Comparison of ENCODE assay signal across 20 cellular contexts in genomic region chr11:73390601-73391565, GRCh38. TPM values are rescaled to one million over a fixed set of nuclear protein-coding genes. Genes with fewer than 3 reads are reported as not detected.
DNase-seq lines count a peak whose midpoint lies in the region; ATAC-seq and TF ChIP-seq lines count a peak whose summit lies in the region.
"Had no signal": no experiment of that assay in that cellular context is flagged by ENCODE, and none has a peak within 500 bp of the region (broad histone marks: within the 10 kb centered on the region; RNA-seq: fewer than 3 reads in every experiment).

No MANE protein-coding gene starts in this region.

- no peak overlapping the region for H3K14ac ChIP-seq in mesenchymal stem cell (ENCODE audit: low read length in 2 of 2)

- H3K4ac ChIP-seq in mesenchymal stem cell (ENCODE audit: low read depth in 1 of 2, low read length in 2 of 2) = no peak overlapping the region

- H3K23ac ChIP-seq in mesenchymal stem cell (ENCODE audit: low read length in 2 of 2) = no peak overlapping the region

- intact Hi-C loops in Right ventricle myocardium superior (cut with DNase I) = loop anchor here (5.0 kb wide), 2 partner anchors 39 to 84 kb away; partner anchors contain the start of gene ARHGEF17
- intact Hi-C loops in aorta (cut with DNase I) = loop anchor here (5.0 to 10.0 kb wide), 4 partner anchors 39 to 176 kb away; partner anchors contain the start of genes ARHGEF17 (in 1 of the 2) and P2RY2 (in 1 of the 2)

- WGBS in mesenchymal stem cell = 97% methylated on average over 12 of the region's 12 CpGs
- WGBS in aorta, 2 donors = 93 to 94% methylated on average over 12 of the region's 12 CpGs

- H3K27ac ChIP-seq in right atrium auricular region (no peak overlapping the region), mesenchymal stem cell (ENCODE audit: low read length, poor library complexity, severe bottlenecking) (no peak overlapping the region), aorta (ENCODE audit: low read depth in 1 of 2, low read length in 2 of 2) (no peak overlapping the region)

- no peak overlapping the region for H4K91ac ChIP-seq in mesenchymal stem cell (ENCODE audit: low read length)

- TF ChIP-seq CTCF in right atrium auricular region (IDR thresholded peaks at IDR 0.05) = no peak

- DNase-seq in Right ventricle myocardium superior (peak; percentile 22), right atrium auricular region (ENCODE audit: low spot score) (no peak), NT2/D1 (ENCODE audit: low read depth, low spot score) (no peak), mesenchymal stem cell (no peak), aorta (peak; percentile 38 to 55), GM19240 (ENCODE audit: insufficient read length, low spot score) (no peak)
- DNase-seq: Calu3; CD4-positive, CD25-positive, alpha-beta regulatory T cell; DND-41; GDM1; GOT3; HFFc6; IMR-90; NCI-H1048; NCI-H2107; NCI-H226; NCI-H526 treated with DMSO at 0.1 percent for 48 hours; OCI-M1 had no signal

- H3K27me3 ChIP-seq in right atrium auricular region (no peaks in the 10 kb centered on the region), NT2/D1 (ENCODE audit: insufficient read depth, insufficient read length) (no peaks in the 10 kb centered on the region), mesenchymal stem cell (ENCODE audit: control insufficient read depth in 1 of 2, insufficient read depth in 1 of 2, low read length in 2 of 2) (no peaks in the 10 kb centered on the region), aorta (ENCODE audit: control insufficient read depth in 1 of 2, insufficient read depth in 2 of 2, low read length in 1 of 2) (no peaks in the 10 kb centered on the region)

- ATAC-seq in Right ventricle myocardium superior (ENCODE audit: poor library complexity) (no peak), aorta (ENCODE audit: low FRiP score) (no peak), HG02884 (IDR thresholded peaks at IDR 0.05; ENCODE audit: unreplicated experiment) (no peak), HG03442 (IDR thresholded peaks at IDR 0.05; ENCODE audit: unreplicated experiment) (no peak)

- H2BK12ac ChIP-seq in mesenchymal stem cell (ENCODE audit: low read length in 2 of 2) = no peak overlapping the region

- peak overlapping the region; percentile 11 for H2AK5ac ChIP-seq in mesenchymal stem cell (ENCODE audit: low read length, severe bottlenecking)

- no peak overlapping the region for H3K4me3 ChIP-seq in right atrium auricular region
- no peak overlapping the region for H3K4me3 ChIP-seq in NT2/D1 (ENCODE audit: insufficient read length, low read depth)
- no peak overlapping the region for H3K4me3 ChIP-seq in mesenchymal stem cell (ENCODE audit: insufficient read depth in 1 of 2, low read depth in 1 of 2, low read length in 2 of 2)
- H3K4me3 ChIP-seq in aorta (ENCODE audit: low read length in 2 of 2) = no peak overlapping the region

- H3K18ac ChIP-seq in mesenchymal stem cell (ENCODE audit: low read depth in 1 of 2, low read length in 2 of 2) = no peak overlapping the region

- H3K4me1 ChIP-seq in right atrium auricular region = peaks cover 4 to 35% of the 10 kb centered on the region in 2 donors
- H3K4me1 ChIP-seq in NT2/D1 (ENCODE audit: insufficient read depth, insufficient read length) = peaks cover 19% of the 10 kb centered on the region
- peaks cover 49% of the 10 kb centered on the region for H3K4me1 ChIP-seq in mesenchymal stem cell (ENCODE audit: control insufficient read depth, insufficient read depth, low read depth, low read length)
- no peaks in the 10 kb centered on the region for H3K4me1 ChIP-seq in aorta (ENCODE audit: control insufficient read depth in 1 of 2, insufficient read depth in 2 of 2, low read length in 2 of 2)

- no peak overlapping the region for H2BK5ac ChIP-seq in mesenchymal stem cell (ENCODE audit: low read depth, low read length, poor library complexity, severe bottlenecking)

- peak overlapping the region; percentile 10 for H3K9ac ChIP-seq in NT2/D1 (ENCODE audit: insufficient read length, low read depth)
- no peak overlapping the region for H3K9ac ChIP-seq in mesenchymal stem cell (ENCODE audit: low read length)

- H3K79me1 ChIP-seq in mesenchymal stem cell (replicated peaks; ENCODE audit: low read length, poor library complexity, severe bottlenecking) = peaks cover 36% of the 10 kb centered on the region

- no peak overlapping the region for H3K4me2 ChIP-seq in mesenchymal stem cell (ENCODE audit: low read length, poor library complexity, severe bottlenecking)

- H2AFZ ChIP-seq in mesenchymal stem cell (ENCODE audit: low read depth, low read length) = no peak overlapping the region

- H2BK120ac ChIP-seq in mesenchymal stem cell (ENCODE audit: low read depth, low read length) = no peak overlapping the region

- H3K9me3 ChIP-seq in right atrium auricular region = no peaks in the 10 kb centered on the region
- no peaks in the 10 kb centered on the region for H3K9me3 ChIP-seq in NT2/D1 (ENCODE audit: insufficient read depth, low read length)
- H3K9me3 ChIP-seq in mesenchymal stem cell (ENCODE audit: control insufficient read depth, low read length) = no peaks in the 10 kb centered on the region
- H3K9me3 ChIP-seq in aorta (ENCODE audit: control insufficient read depth, low read length) = no peaks in the 10 kb centered on the region

- H4K8ac ChIP-seq in mesenchymal stem cell (ENCODE audit: low read length) = no peak overlapping the region

- H3K36me3 ChIP-seq in right atrium auricular region (no peaks in the 10 kb centered on the region), NT2/D1 (ENCODE audit: insufficient read depth, insufficient read length, low read length) (peaks cover 77% of the 10 kb centered on the region), mesenchymal stem cell (ENCODE audit: control insufficient read depth in 1 of 2, insufficient read depth in 2 of 2, low read depth in 1 of 2, low read length in 2 of 2) (peaks cover 0 to 33% of the 10 kb centered on the region in 2 experiments), aorta (ENCODE audit: control insufficient read depth in 1 of 2, insufficient read depth in 2 of 2, low read length in 1 of 2) (no peaks in the 10 kb centered on the region)

- H2BK15ac ChIP-seq in mesenchymal stem cell (ENCODE audit: low read depth, poor library complexity, severe bottlenecking) = no peak overlapping the region

RNA-seq across cellular contexts. Expression of gene RELT, which starts 14.7 kb away (rescaled TPM):
- total RNA-seq in Right ventricle myocardium superior = 1.3 TPM
- 1 to 10 TPM; 2.0 to 7.0 TPM for total RNA-seq in right atrium auricular region
- 2.6 TPM for polyA plus RNA-seq in mesenchymal stem cell (2013, experiment 1 of 2)
- polyA plus RNA-seq in mesenchymal stem cell (2013, experiment 2 of 2) = 3.0 TPM
- 10 to 100 TPM; 11.5 to 13.2 TPM for total RNA-seq in aorta
- 1 to 10 TPM; 1.1 to 1.3 TPM for polyA plus RNA-seq in aorta

Comparison
In these comparisons a context has a peak if more than half of its experiments do, and no peak if none do; other contexts are left out.
1. DNase-seq: peak in Right ventricle myocardium superior (single experiment) and aorta (2 of 2); none in right atrium auricular region (single experiment), NT2/D1 (single experiment), mesenchymal stem cell (single experiment) and GM19240 (single experiment).